In genomic region chr19:11674067-11674492, GRCh38 we compare ENCODE assay signal across 10 cellular contexts.
A peak's percentile ranks its signal among the peaks of the same experiment; 100 is the strongest.
DNase-seq lines count a peak whose midpoint lies in the region; ATAC-seq, FAIRE-seq and TF ChIP-seq lines count a peak whose summit lies in the region.
"Had no signal": no experiment of that assay in that cellular context is flagged by ENCODE, and none has a peak within 500 bp of the region (broad histone marks: within the 10 kb centered on the region; RNA-seq: fewer than 3 reads in every experiment).

No MANE protein-coding gene starts in this region.

- H3K9me3 ChIP-seq in naive thymus-derived CD4-positive, alpha-beta T cell (ENCODE audit: control insufficient read depth in 2 of 3, low read length in 3 of 3): no peaks in the 10 kb centered on the region
- H3K9me3 ChIP-seq: A549 had no signal

- H3K27me3 Mint-ChIP-seq in activated T-cell treated with anti-CD3 and anti-CD28 coated beads, Interleukin-2, amount 50 U/mL, for 72 hours (ENCODE audit: low read depth): peaks cover 17% of the 10 kb centered on the region
- H3K27me3 Mint-ChIP-seq in naive thymus-derived CD4-positive, alpha-beta T cell: peaks cover 0 to 38% (median 30%) of the 10 kb centered on the region in 5 donors
- no peaks in the 10 kb centered on the region for H3K27me3 Mint-ChIP-seq in type B pancreatic cell

- peaks cover 23% of the 10 kb centered on the region for H3K4me1 Mint-ChIP-seq in activated T-cell treated with anti-CD3 and anti-CD28 coated beads, Interleukin-2, amount 50 U/mL, for 72 hours (ENCODE audit: low read depth)
- H3K4me1 Mint-ChIP-seq in naive thymus-derived CD4-positive, alpha-beta T cell: peaks cover 0 to 9% (median 4%) of the 10 kb centered on the region in 7 donors
- peaks cover 5% of the 10 kb centered on the region for H3K4me1 Mint-ChIP-seq in type B pancreatic cell (ENCODE audit: unreplicated experiment)

- POLR2A ChIA-PET in naive thymus-derived CD4-positive, alpha-beta T cell (lab: Charles Lee): no interaction called here

- peaks cover 0 to 3% of the 10 kb centered on the region in 2 donors for H3K27me3 ChIP-seq in naive thymus-derived CD4-positive, alpha-beta T cell (ENCODE audit: control insufficient read depth in 2 of 2, insufficient read depth in 2 of 2, low read length in 2 of 2)

- peaks cover 2 to 3% of the 10 kb centered on the region in 2 donors for H3K9me3 Mint-ChIP-seq in activated T-cell treated with anti-CD3 and anti-CD28 coated beads, Interleukin-2, amount 50 U/mL, for 72 hours
- H3K9me3 Mint-ChIP-seq in naive thymus-derived CD4-positive, alpha-beta T cell: peaks cover 0 to 53% (median 21%) of the 10 kb centered on the region in 11 donors
- H3K9me3 Mint-ChIP-seq in type B pancreatic cell: peaks cover 5% of the 10 kb centered on the region

- H3K36me3 ChIP-seq in naive thymus-derived CD4-positive, alpha-beta T cell (ENCODE audit: control insufficient read depth in 2 of 3, insufficient read depth in 3 of 3, low read length in 3 of 3): no peaks in the 10 kb centered on the region

- intact Hi-C loops in naive thymus-derived CD4-positive, alpha-beta T cell (cut with micrococcal nuclease): no loop called here

- CTCF ChIA-PET in naive thymus-derived CD4-positive, alpha-beta T cell (lab: Charles Lee): no interaction called here

- peak overlapping the region; percentile 61 for H3K4me3 ChIP-seq in fibroblast of villous mesenchyme (ENCODE audit: low read depth, low read length)
- no peak overlapping the region for H3K4me3 ChIP-seq in naive thymus-derived CD4-positive, alpha-beta T cell (ENCODE audit: low read length)
- H3K4me3 ChIP-seq: A549 had no signal

- H3K36me3 Mint-ChIP-seq in activated T-cell treated with anti-CD3 and anti-CD28 coated beads, Interleukin-2, amount 50 U/mL, for 72 hours (ENCODE audit: insufficient read depth in 2 of 2): peaks cover 0 to 14% of the 10 kb centered on the region in 2 donors
- H3K36me3 Mint-ChIP-seq in naive thymus-derived CD4-positive, alpha-beta T cell: peaks cover 0 to 10% (median 0%) of the 10 kb centered on the region in 5 donors
- H3K36me3 Mint-ChIP-seq in type B pancreatic cell: peaks cover 29% of the 10 kb centered on the region

- H3K4me3 Mint-ChIP-seq in activated T-cell treated with anti-CD3 and anti-CD28 coated beads, Interleukin-2, amount 50 U/mL, for 72 hours: peak overlapping the region; percentile 53 to 78
- peak overlapping the region in 9 of 10 donors; percentile 17 to 65 (median 38) for H3K4me3 Mint-ChIP-seq in naive thymus-derived CD4-positive, alpha-beta T cell
- peak overlapping the region; percentile 84 for H3K4me3 Mint-ChIP-seq in type B pancreatic cell

- FAIRE-seq in H54 (lab: Jason Lieb, UNC): no peak
- FAIRE-seq: A549 had no signal

- no peak for ATAC-seq in activated T-cell treated with anti-CD3 and anti-CD28 coated beads, Interleukin-2, amount 50 U/mL, for 72 hours (replicated peaks in 1 of 2)
- ATAC-seq in naive thymus-derived CD4-positive, alpha-beta T cell: no peak
- no peak for ATAC-seq in HG03565 (IDR thresholded peaks at IDR 0.05; ENCODE audit: unreplicated experiment)
- ATAC-seq: A549 had no signal

- TF ChIP-seq CTCF in fibroblast of villous mesenchyme (IDR thresholded peaks at IDR 0.05; ENCODE audit: insufficient read depth, low read depth, low read length) (no peak), type B pancreatic cell (conservative IDR thresholded peaks at IDR 0.05) (no peak)

- no peaks in the 10 kb centered on the region for H3K4me1 ChIP-seq in naive thymus-derived CD4-positive, alpha-beta T cell (ENCODE audit: control insufficient read depth in 2 of 2, insufficient read depth in 2 of 2, low read length in 2 of 2)
- H3K4me1 ChIP-seq: A549 had no signal

- no peak for TF ChIP-seq POLR2A in H54 (IDR thresholded peaks at IDR 0.05; ENCODE audit: low read depth, low read length)

- H3K27ac Mint-ChIP-seq in activated T-cell treated with anti-CD3 and anti-CD28 coated beads, Interleukin-2, amount 50 U/mL, for 72 hours: no peak overlapping the region
- no peak overlapping the region for H3K27ac Mint-ChIP-seq in naive thymus-derived CD4-positive, alpha-beta T cell
- H3K27ac Mint-ChIP-seq in type B pancreatic cell: no peak overlapping the region

- H3K27ac ChIP-seq in naive thymus-derived CD4-positive, alpha-beta T cell (ENCODE audit: low read depth, low read length): no peak overlapping the region
- H3K27ac ChIP-seq: A549 had no signal

- DNase-seq in activated T-cell treated with anti-CD3 and anti-CD28 coated beads, Interleukin-2, amount 50 U/mL, for 72 hours: no peak
- DNase-seq in activated T-cell treated with anti-CD3 and anti-CD28 coated beads, Interleukin-2, amount 50 U/mL, for 48 hours: no peak
- DNase-seq in fibroblast of villous mesenchyme (ENCODE audit: low read depth) (no peak), type B pancreatic cell (ENCODE audit: extremely low spot score, unreplicated experiment) (no peak), H54 (ENCODE audit: insufficient read length, low spot score) (no peak)
- DNase-seq in naive thymus-derived CD4-positive, alpha-beta T cell: no peak
- DNase-seq in effector CD4-positive, alpha-beta T cell: no peak
- DNase-seq: activated CD4-positive, alpha-beta T cell treated with anti-CD3 and anti-CD28 coated beads, Interleukin-2, amount 50 U/mL, for 1 hour had no signal
